In genomic region chr20:36064661-36065426, GRCh38 we compare ENCODE assay signal across 8 cellular contexts.
DNase-seq lines count a peak whose midpoint lies in the region; ATAC-seq, FAIRE-seq and TF ChIP-seq lines count a peak whose summit lies in the region.

No MANE protein-coding gene starts in this region.

- H3K9me3 ChIP-seq in right atrium auricular region: no peaks in the 10 kb centered on the region

- H3K27ac ChIP-seq in angular gyrus (ENCODE audit: low read depth, low read length) (peak overlapping the region; percentile 77), right atrium auricular region (peak overlapping the region; percentile 82 to 89)

- peak; percentile 78 for DNase-seq in NCI-H1436 (lab: John Stamatoyannopoulos, UW)
- DNase-seq in T-helper 1 cell: peak; percentile 84 to 92 (median 87)
- peak; percentile 93 for DNase-seq in right atrium auricular region (ENCODE audit: low spot score)
- peak; percentile 45 for DNase-seq in pulmonary artery endothelial cell (ENCODE audit: low read depth, low spot score)
- peak; percentile 99 for DNase-seq in urothelium cell line (ENCODE audit: low spot score)

- H3K4me1 ChIP-seq in right atrium auricular region: peaks cover 0 to 20% of the 10 kb centered on the region in 2 donors

- TF ChIP-seq POLR2A in GM10847 (IDR thresholded peaks at IDR 0.05; ENCODE audit: extremely low read depth, insufficient read length): peak; percentile 23

- no peak for TF ChIP-seq CTCF in right atrium auricular region (IDR thresholded peaks at IDR 0.05)

- H3K36me3 ChIP-seq in right atrium auricular region: no peaks in the 10 kb centered on the region

- peak; percentile 77 for FAIRE-seq in urothelium cell line (lab: Jason Lieb, UNC)

- H3K27me3 ChIP-seq in right atrium auricular region: no peaks in the 10 kb centered on the region

- H3K4me3 ChIP-seq in right atrium auricular region: peak overlapping the region; percentile 61 to 71

- ATAC-seq in HG02678 (IDR thresholded peaks at IDR 0.05; ENCODE audit: unreplicated experiment): peak; percentile 90

Comparison
In these comparisons a context has a peak if more than half of its experiments do, and no peak if none do; other contexts are left out.
1. Peak in every context shown above with its lines: DNase-seq, ATAC-seq, H3K4me3 ChIP-seq and H3K27ac ChIP-seq.
2. DNase-seq: peak in every context shown above with its lines; median percentile 99 in urothelium cell line; 93 in right atrium auricular region; 87 in T-helper 1 cell; 78 in NCI-H1436; 45 in pulmonary artery endothelial cell.